26 cellular contexts compared by ENCODE assay signal in the genomic region with DNA sequence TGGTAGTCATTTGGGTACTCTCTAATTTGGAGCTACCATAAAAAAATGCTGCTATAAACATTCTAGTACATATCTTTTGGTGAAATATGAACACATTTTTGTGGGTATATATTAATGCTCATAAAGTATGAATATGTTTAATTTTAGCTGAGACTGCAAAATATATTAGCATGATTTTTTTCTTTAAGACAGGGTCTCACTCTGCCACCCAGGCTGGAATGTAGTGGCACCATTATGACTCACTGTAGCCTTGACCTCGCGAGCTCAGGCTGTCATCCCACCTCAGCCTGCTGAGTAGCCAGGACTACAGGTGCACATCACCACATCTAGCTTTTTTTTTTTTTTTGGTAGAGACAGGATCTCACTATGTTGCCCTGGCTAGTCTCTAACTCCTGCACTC.
"Had no signal": no experiment of that assay in that cellular context is flagged by ENCODE, and none has a peak within 500 bp of the region (broad histone marks: within the 10 kb centered on the region; RNA-seq: fewer than 3 reads in every experiment).

No MANE protein-coding gene starts in this region.

- H3K27me3 ChIP-seq: ovary, tibial nerve, upper lobe of left lung had no signal

- H3K4me1 ChIP-seq: left ventricle myocardium inferior, sigmoid colon, upper lobe of left lung had no signal

- H3K36me3 ChIP-seq: left ventricle myocardium inferior, ovary, sigmoid colon, upper lobe of left lung had no signal

- H3K27ac Mint-ChIP-seq: immature natural killer cell; naive thymus-derived CD4-positive, alpha-beta T cell; natural killer cell treated with Interleukin-12 subunit alpha and Interleukin-12 subunit beta and Interleukin-15 and Interleukin-18, amount 100 ng/mL, for 72 hours; progenitor cell of endocrine pancreas; stimulated activated memory B cell treated with anti-CD40 and anti-IgM and Interleukin-4, amounts not matched to agents 10 μg/mL and 1 μg/mL and 100 μg/mL, for 72 hours; stimulated activated naive CD8-positive, alpha-beta T cell treated with anti-CD3 and anti-CD28 coated beads, Interleukin-15, amount 100 ng/mL, for 72 hours had no signal

- H3K9me3 ChIP-seq: mucosa of descending colon, upper lobe of left lung had no signal

- H3K9me3 Mint-ChIP-seq: natural killer cell treated with Interleukin-12 subunit alpha and Interleukin-12 subunit beta and Interleukin-15 and Interleukin-18, amount 100 ng/mL, for 72 hours had no signal

- FAIRE-seq: islet of Langerhans, kidney, small intestine had no signal

- ATAC-seq: mucosa of descending colon; naive thymus-derived CD4-positive, alpha-beta T cell; natural killer cell treated with Interleukin-12 subunit alpha and Interleukin-12 subunit beta and Interleukin-15 and Interleukin-18, amount 100 ng/mL, for 72 hours; right cardiac atrium; stimulated activated memory B cell treated with anti-CD40 and anti-IgM and Interleukin-4, amounts not matched to agents 10 μg/mL and 1 μg/mL and 100 μg/mL, for 72 hours; stimulated activated naive CD8-positive, alpha-beta T cell treated with anti-CD3 and anti-CD28 coated beads, Interleukin-15, amount 100 ng/mL, for 72 hours had no signal

- H3K27ac ChIP-seq: left ventricle myocardium inferior, ovary, sigmoid colon, tibial nerve, upper lobe of left lung had no signal

- H3K27me3 Mint-ChIP-seq: progenitor cell of endocrine pancreas; stimulated activated memory B cell treated with anti-CD40 and anti-IgM and Interleukin-4, amounts not matched to agents 10 μg/mL and 1 μg/mL and 100 μg/mL, for 72 hours had no signal

- DNase-seq: hippocampal formation; immature natural killer cell; kidney; left ventricle myocardium inferior; midbrain; mucosa of descending colon; naive thymus-derived CD4-positive, alpha-beta T cell; ovary; retina; right cardiac atrium; sigmoid colon; small intestine; stimulated activated CD4-positive, alpha-beta T cell treated with anti-CD3 and anti-CD28 coated beads, Interleukin-1b, Interleukin-23, amount 100 ng/mL, for 48 hours; stimulated activated CD4-positive, alpha-beta T cell treated with anti-CD3 and anti-CD28 coated beads, Interleukin-2, amount 100 ng/mL, for 48 hours; stimulated activated CD4-positive, alpha-beta T cell treated with anti-CD3 and anti-CD28 coated beads, Interleukin-4, amount 100 ng/mL, for 4 hours; stimulated activated CD8-positive, alpha-beta memory T cell treated with anti-CD3 and anti-CD28 coated beads, Interleukin-4, amount 100 ng/mL, for 48 hours; stimulated activated naive CD4-positive, alpha-beta T cell treated with Interleukin-2 at 50 U/mL for 16 hours; stimulated activated naive CD8-positive, alpha-beta T cell treated with anti-CD3 and anti-CD28 coated beads, Interleukin-15, amount 100 ng/mL, for 72 hours; substantia nigra; upper lobe of left lung had no signal

- H3K4me3 Mint-ChIP-seq: immature natural killer cell; naive thymus-derived CD4-positive, alpha-beta T cell; natural killer cell treated with Interleukin-12 subunit alpha and Interleukin-12 subunit beta and Interleukin-15 and Interleukin-18, amount 100 ng/mL, for 72 hours; stimulated activated memory B cell treated with anti-CD40 and anti-IgM and Interleukin-4, amounts not matched to agents 10 μg/mL and 1 μg/mL and 100 μg/mL, for 72 hours; stimulated activated naive CD8-positive, alpha-beta T cell treated with anti-CD3 and anti-CD28 coated beads, Interleukin-15, amount 100 ng/mL, for 72 hours had no signal

- H3K4me3 ChIP-seq: left ventricle myocardium inferior, lung, mucosa of descending colon, ovary, sigmoid colon, tibial nerve, upper lobe of left lung had no signal

- H3K4me1 Mint-ChIP-seq: immature natural killer cell; stimulated activated memory B cell treated with anti-CD40 and anti-IgM and Interleukin-4, amounts not matched to agents 10 μg/mL and 1 μg/mL and 100 μg/mL, for 72 hours; stimulated activated naive CD8-positive, alpha-beta T cell treated with anti-CD3 and anti-CD28 coated beads, Interleukin-15, amount 100 ng/mL, for 72 hours had no signal

- H3K36me3 Mint-ChIP-seq: immature natural killer cell; naive thymus-derived CD4-positive, alpha-beta T cell; natural killer cell treated with Interleukin-12 subunit alpha and Interleukin-12 subunit beta and Interleukin-15 and Interleukin-18, amount 100 ng/mL, for 72 hours; stimulated activated memory B cell treated with anti-CD40 and anti-IgM and Interleukin-4, amounts not matched to agents 10 μg/mL and 1 μg/mL and 100 μg/mL, for 72 hours had no signal
